8 cellular contexts compared by ENCODE assay signal in genomic region chr19:15200575-15201364, GRCh38. TPM values are rescaled to one million over a fixed set of nuclear protein-coding genes. Genes with fewer than 3 reads are reported as not detected.
DNase-seq lines count a peak whose midpoint lies in the region; ATAC-seq, FAIRE-seq and TF ChIP-seq lines count a peak whose summit lies in the region.

TSS of gene NOTCH3 (minus strand) at chr19:15200995. CDS start at chr19:15200905, 90 bp downstream.

- peak within 1 kb of the TSS; percentile 97 for H3K4me3 ChIP-seq in HUES6 (ENCODE audit: low read depth, low read length)
- peak within 1 kb of the TSS; percentile 77 for H3K4me3 ChIP-seq in brain microvascular endothelial cell (ENCODE audit: low read depth, low read length)
- peak within 1 kb of the TSS; percentile 65 to 68 for H3K4me3 ChIP-seq in kidney (ENCODE audit: low read length in 2 of 2)
- peak within 1 kb of the TSS; percentile 63 for H3K4me3 ChIP-seq in suprapubic skin
- no peak within 1 kb of the TSS for H3K4me3 ChIP-seq in MM.1S (ENCODE audit: low read length)

- TF ChIP-seq EP300 in suprapubic skin (IDR thresholded peaks at IDR 0.05) = no peak

- DNase-seq in brain microvascular endothelial cell = no peak
- peak; percentile 77 for DNase-seq in kidney
- DNase-seq in suprapubic skin (ENCODE audit: low spot score in 2 of 2) = no peak
- no peak for DNase-seq in activated CD4-positive, alpha-beta memory T cell treated with anti-CD3 and anti-CD28 coated beads, Interleukin-2, amount 10 ng/mL, durations not matched to agents 7 days and 5 days
- DNase-seq in MM.1S = no peak

- H3K9me2 ChIP-seq in MM.1S (replicated peaks; ENCODE audit: insufficient read depth, low read length) = no peaks in the 10 kb centered on the region

- TF ChIP-seq POLR2A in suprapubic skin (IDR thresholded peaks at IDR 0.05) = no peak

- no peaks in the 10 kb centered on the region for H3K27me3 ChIP-seq in HUES6 (ENCODE audit: control insufficient read depth, insufficient read depth, low read length)
- no peaks in the 10 kb centered on the region for H3K27me3 ChIP-seq in brain microvascular endothelial cell (replicated peaks)
- H3K27me3 ChIP-seq in suprapubic skin = peaks cover 20% of the 10 kb centered on the region
- peaks cover 58% of the 10 kb centered on the region for H3K27me3 ChIP-seq in MM.1S (replicated peaks; ENCODE audit: insufficient read depth, low read length)

- H3K27ac Mint-ChIP-seq in activated CD4-positive, alpha-beta memory T cell treated with anti-CD3 and anti-CD28 coated beads, Interleukin-2, amount 10 ng/mL, durations not matched to agents 7 days and 5 days = no peak within 1 kb of the TSS

- POLR2A ChIA-PET in activated CD4-positive, alpha-beta memory T cell treated with anti-CD3 and anti-CD28 coated beads, Interleukin-2, amount 10 ng/mL, durations not matched to agents 7 days and 5 days (lab: Charles Lee) = no interaction called here

- 10% methylated on average over 15 of the region's 74 CpGs for WGBS in suprapubic skin

- in situ Hi-C loops in brain microvascular endothelial cell (cut with HindIII; ENCODE audit: low pct_ligation_motif_present, low sequenced_read_pairs) = no loop called here

- H3K4me3 Mint-ChIP-seq in activated CD4-positive, alpha-beta memory T cell treated with anti-CD3 and anti-CD28 coated beads, Interleukin-2, amount 10 ng/mL, durations not matched to agents 7 days and 5 days = no peak within 1 kb of the TSS

- CTCF ChIA-PET in activated CD4-positive, alpha-beta memory T cell treated with anti-CD3 and anti-CD28 coated beads, Interleukin-2, amount 10 ng/mL, durations not matched to agents 7 days and 5 days (lab: Charles Lee) = no interaction called here

- H3F3A ChIP-seq in MM.1S (ENCODE audit: insufficient read depth, low read length) = no peaks in the 10 kb centered on the region

- peaks cover 40% of the 10 kb centered on the region for H3K27me3 Mint-ChIP-seq in activated CD4-positive, alpha-beta memory T cell treated with anti-CD3 and anti-CD28 coated beads, Interleukin-2, amount 10 ng/mL, durations not matched to agents 7 days and 5 days

- no peak for TF ChIP-seq CTCF in brain microvascular endothelial cell (IDR thresholded peaks at IDR 0.05; ENCODE audit: low read depth, low read length, missing control alignments)
- no peak for TF ChIP-seq CTCF in kidney (IDR thresholded peaks at IDR 0.05; ENCODE audit: borderline replicate concordance, extremely low read depth, insufficient read depth)
- TF ChIP-seq CTCF in suprapubic skin (IDR thresholded peaks at IDR 0.05) = no peak
- no peak for TF ChIP-seq CTCF in MM.1S (IDR thresholded peaks at IDR 0.05; ENCODE audit: low read length)

- H3K27ac ChIP-seq in HUES6 (ENCODE audit: low read depth, low read length) (peak within 1 kb of the TSS; percentile 87), brain microvascular endothelial cell (peak within 1 kb of the TSS; percentile 20), kidney (ENCODE audit: low read depth in 2 of 2, low read length in 2 of 2) (peak within 1 kb of the TSS; percentile 78 to 85), suprapubic skin (peak within 1 kb of the TSS; percentile 96), MM.1S (ENCODE audit: low read length) (no peak within 1 kb of the TSS)

- H3K9me3 Mint-ChIP-seq in activated CD4-positive, alpha-beta memory T cell treated with anti-CD3 and anti-CD28 coated beads, Interleukin-2, amount 10 ng/mL, durations not matched to agents 7 days and 5 days = no peaks in the 10 kb centered on the region

- no peak for ATAC-seq in GM19023 (IDR thresholded peaks at IDR 0.05; ENCODE audit: unreplicated experiment)
- no peak for ATAC-seq in GM18873 (IDR thresholded peaks at IDR 0.05; ENCODE audit: low FRiP score, unreplicated experiment)

- no peaks in the 10 kb centered on the region for H3K9me3 ChIP-seq in HUES6 (ENCODE audit: control insufficient read depth, insufficient read depth, low read depth, low read length)
- H3K9me3 ChIP-seq in kidney (ENCODE audit: control insufficient read depth in 1 of 2, low read length in 2 of 2) = no peaks in the 10 kb centered on the region
- H3K9me3 ChIP-seq in suprapubic skin = no peaks in the 10 kb centered on the region
- no peaks in the 10 kb centered on the region for H3K9me3 ChIP-seq in MM.1S (replicated peaks; ENCODE audit: insufficient read depth, low read length)

- H3K79me2 ChIP-seq in MM.1S (ENCODE audit: low read length) = no peaks in the 10 kb centered on the region

- H3K4me2 ChIP-seq in MM.1S (ENCODE audit: low read depth, low read length) = no peak within 1 kb of the TSS

- H3K36me3 ChIP-seq in HUES6 (ENCODE audit: control insufficient read depth, insufficient read depth, low read length) (peaks cover 19% of the 10 kb centered on the region), brain microvascular endothelial cell (replicated peaks) (no peaks in the 10 kb centered on the region), kidney (ENCODE audit: control insufficient read depth in 1 of 2, insufficient read depth in 2 of 2, low read length in 2 of 2) (no peaks in the 10 kb centered on the region), suprapubic skin (no peaks in the 10 kb centered on the region), MM.1S (replicated peaks; ENCODE audit: insufficient read depth, low read length) (no peaks in the 10 kb centered on the region)

- H3K4me1 Mint-ChIP-seq in activated CD4-positive, alpha-beta memory T cell treated with anti-CD3 and anti-CD28 coated beads, Interleukin-2, amount 10 ng/mL, durations not matched to agents 7 days and 5 days = peaks cover 7% of the 10 kb centered on the region

- H4K20me1 ChIP-seq in MM.1S (ENCODE audit: insufficient read depth, low read length) = no peaks in the 10 kb centered on the region

- peaks cover 2% of the 10 kb centered on the region for H3K36me3 Mint-ChIP-seq in activated CD4-positive, alpha-beta memory T cell treated with anti-CD3 and anti-CD28 coated beads, Interleukin-2, amount 10 ng/mL, durations not matched to agents 7 days and 5 days (ENCODE audit: low read depth)

- no peak for FAIRE-seq in kidney (lab: Jason Lieb, UNC)

- H3K9ac ChIP-seq in HUES6 (ENCODE audit: low read length) = peak within 1 kb of the TSS; percentile 80
- H3K9ac ChIP-seq in kidney (ENCODE audit: low read length in 2 of 2) = peak within 1 kb of the TSS; percentile 65 to 67
- no peak within 1 kb of the TSS for H3K9ac ChIP-seq in MM.1S (ENCODE audit: low read length)

- intact Hi-C loops in kidney (cut with DNase I) = no loop called here

- H3K4me1 ChIP-seq in HUES6 (ENCODE audit: control insufficient read depth, insufficient read depth, low read length) (peaks cover 7% of the 10 kb centered on the region; the same call in 1 of the 2 replicates), kidney (ENCODE audit: control insufficient read depth in 1 of 2, insufficient read depth in 1 of 2, low read depth in 1 of 2, low read length in 2 of 2) (peaks cover 0 to 14% of the 10 kb centered on the region in 2 donors), suprapubic skin (peaks cover 54% of the 10 kb centered on the region), MM.1S (ENCODE audit: low read length) (no peaks in the 10 kb centered on the region)

- H2AFZ ChIP-seq in MM.1S (ENCODE audit: low read length) = no peak within 1 kb of the TSS

RNA-seq across cellular contexts. Expression of gene NOTCH3, which starts in this region (rescaled TPM):
- total RNA-seq in kidney (92.3 TPM), suprapubic skin (100 to 1,000 TPM; 205 to 253 (median 245) TPM)
- 15.1 TPM for polyA plus RNA-seq in kidney (ENCODE audit: insufficient read depth, low read depth, low replicate concordance)
- total RNA-seq in activated CD4-positive, alpha-beta memory T cell treated with anti-CD3 and anti-CD28 coated beads, Interleukin-2, amount 10 ng/mL, durations not matched to agents 7 days and 5 days = not detected

Comparison
In these comparisons a context has a peak if more than half of its experiments do, and no peak if none do; other contexts are left out.
1. RNA of gene NOTCH3 (total RNA-seq): 205 to 253 TPM in suprapubic skin and 92.3 TPM in kidney (single experiment); not detected in activated CD4-positive, alpha-beta memory T cell treated with anti-CD3 and anti-CD28 coated beads, Interleukin-2, amount 10 ng/mL, durations not matched to agents 7 days and 5 days; every median in the first group is over 10 times any median in the second.